ENCODE assay signal across 8 cellular contexts in the genomic region with DNA sequence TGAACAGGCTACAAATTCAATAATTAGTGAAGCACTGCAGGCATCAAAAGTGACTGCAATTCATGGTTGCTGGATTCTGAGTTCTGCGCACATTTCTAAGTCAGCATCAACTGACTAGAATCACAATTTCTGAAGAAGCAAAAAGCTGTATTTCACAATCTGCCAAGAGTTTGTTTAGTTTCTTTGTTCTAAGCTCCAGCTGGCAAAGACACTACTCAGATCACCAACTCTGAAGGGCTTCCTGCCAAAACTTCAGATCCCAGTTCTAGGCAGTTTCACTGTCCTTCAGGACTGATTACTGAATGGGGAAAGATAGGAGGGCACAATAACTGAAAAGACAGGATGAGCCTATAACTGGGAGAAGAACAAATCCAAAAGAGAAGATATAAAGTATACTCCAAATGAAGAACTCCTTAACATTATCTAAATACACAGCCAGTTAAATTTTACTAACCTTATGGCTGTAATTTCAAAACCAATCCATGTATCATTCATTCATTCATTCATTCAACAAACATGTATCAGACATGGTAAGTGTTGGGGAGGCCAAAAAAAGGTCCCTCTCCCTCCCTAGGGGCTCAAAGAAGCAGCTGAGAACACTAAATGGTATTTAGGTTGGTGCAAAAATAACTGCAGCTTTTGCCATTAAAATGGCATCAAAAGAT. TPM values are rescaled to one million over a fixed set of nuclear protein-coding genes. Genes with fewer than 3 reads are reported as not detected.
DNase-seq lines count a peak whose midpoint lies in the region; ATAC-seq and TF ChIP-seq lines count a peak whose summit lies in the region.

No MANE protein-coding gene starts in this region.

- H3K4me3 Mint-ChIP-seq in CD8-positive, alpha-beta memory T cell, result no peak overlapping the region

- peak; percentile 33 for DNase-seq in ELR (ENCODE audit: low read depth)
- DNase-seq in astrocyte of the hippocampus (ENCODE audit: low read depth, low spot score), result peak; percentile 74
- peak in 2 of 5 donors; percentile 31 to 51 for DNase-seq in heart left ventricle
- DNase-seq in pons (ENCODE audit: low spot score), result peak; percentile 97
- no peak for DNase-seq in NK-92 treated with Interleukin-12 subunit alpha and Interleukin-12 subunit beta, amount 100 ng/mL, for 24 hours (lab: John Stamatoyannopoulos, UW)
- no peak for DNase-seq in CD8-positive, alpha-beta memory T cell

- H3K4me1 ChIP-seq in heart left ventricle, result peaks cover 11 to 88% (median 66%) of the 10 kb centered on the region in 12 donors
- no peaks in the 10 kb centered on the region for H3K4me1 ChIP-seq in CD8-positive, alpha-beta memory T cell (ENCODE audit: insufficient read depth, low read length)

- H3K9me3 Mint-ChIP-seq in CD8-positive, alpha-beta memory T cell, result peaks cover 0 to 6% (median 2%) of the 10 kb centered on the region in 5 donors

- peaks cover 8 to 23% of the 10 kb centered on the region in 2 donors for H3K27me3 Mint-ChIP-seq in CD8-positive, alpha-beta memory T cell

- no peak for TF ChIP-seq CTCF in heart left ventricle (IDR thresholded peaks at IDR 0.05)

- H3K36me3 Mint-ChIP-seq in CD8-positive, alpha-beta memory T cell, result no peaks in the 10 kb centered on the region

- no peak overlapping the region for H3K27ac Mint-ChIP-seq in CD8-positive, alpha-beta memory T cell

- peak overlapping the region in 9 of 12 donors; percentile 22 to 51 (median 34) for H3K27ac ChIP-seq in heart left ventricle
- H3K27ac ChIP-seq in CD8-positive, alpha-beta memory T cell (ENCODE audit: low read depth, low read length), result no peak overlapping the region

- intact Hi-C loops in heart left ventricle (cut with DNase I), result loop anchor here in 1 of 10 donors (5.0 kb wide), 1 partner anchor 38 kb away; no protein-coding TSS in a partner anchor

- CTCF ChIA-PET in CD8-positive, alpha-beta memory T cell (lab: Charles Lee), result no interaction called here

- peaks cover 0 to under 1% (median 0%) of the 10 kb centered on the region in 9 donors for H3K36me3 ChIP-seq in heart left ventricle
- H3K36me3 ChIP-seq in CD8-positive, alpha-beta memory T cell (ENCODE audit: insufficient read depth, low read length), result no peaks in the 10 kb centered on the region

- no peaks in the 10 kb centered on the region for H3K27me3 ChIP-seq in heart left ventricle
- H3K27me3 ChIP-seq in CD8-positive, alpha-beta memory T cell (ENCODE audit: insufficient read depth, low read length, poor library complexity, severe bottlenecking), result no peaks in the 10 kb centered on the region

- 36 to 52% (median 44%) methylated on average over 1 of the region's 1 CpG for WGBS in heart left ventricle, 4 donors

- no peak for TF ChIP-seq POLR2A in heart left ventricle (IDR thresholded peaks at IDR 0.05)

- H3K9me3 ChIP-seq in heart left ventricle, result no peaks in the 10 kb centered on the region
- H3K9me3 ChIP-seq in CD8-positive, alpha-beta memory T cell (ENCODE audit: low read length), result no peaks in the 10 kb centered on the region

- POLR2A ChIA-PET in CD8-positive, alpha-beta memory T cell (lab: Charles Lee), result no interaction called here

- peak; percentile 52 to 87 (median 80) for ATAC-seq in heart left ventricle
- ATAC-seq in GM19351 (IDR thresholded peaks at IDR 0.05; ENCODE audit: unreplicated experiment), result no peak
- ATAC-seq in GM21825 (IDR thresholded peaks at IDR 0.05; ENCODE audit: unreplicated experiment), result no peak

- H3K4me3 ChIP-seq in heart left ventricle, result peak overlapping the region in 1 of 12 donors; percentile 4
- H3K4me3 ChIP-seq in CD8-positive, alpha-beta memory T cell (ENCODE audit: low read length), result no peak overlapping the region

- no peaks in the 10 kb centered on the region for H3K4me1 Mint-ChIP-seq in CD8-positive, alpha-beta memory T cell

RNA-seq across cellular contexts. Expression of gene TJP1, which starts 17.1 kb away (rescaled TPM):
- total RNA-seq in heart left ventricle, result 100 to 1,000 TPM in 6 of 9 donors, 10 to 100 TPM in 3; 89.4 to 159 (median 112) TPM
- 10 to 100 TPM; 26.8 to 41.8 TPM for polyA plus RNA-seq in heart left ventricle
- total RNA-seq in CD8-positive, alpha-beta memory T cell, result not detected
- polyA plus RNA-seq in CD8-positive, alpha-beta memory T cell, result not detected

Comparison
In these comparisons a context has a peak if more than half of its experiments do, and no peak if none do; other contexts are left out.
1. DNase-seq: peak in ELR (single experiment), astrocyte of the hippocampus (single experiment) and pons (single experiment); none in NK-92 treated with Interleukin-12 subunit alpha and Interleukin-12 subunit beta, amount 100 ng/mL, for 24 hours (single experiment) and CD8-positive, alpha-beta memory T cell (0 of 5).
2. ATAC-seq: peak in heart left ventricle (4 of 4); none in GM19351 (single experiment) and GM21825 (single experiment).
3. RNA of gene TJP1, which starts 17.1 kb away (total RNA-seq): 89.4 to 159 TPM in heart left ventricle; not detected in CD8-positive, alpha-beta memory T cell; every median in the first group is over 10 times any median in the second.